9 cellular contexts compared by ENCODE assay signal in the genomic region with DNA sequence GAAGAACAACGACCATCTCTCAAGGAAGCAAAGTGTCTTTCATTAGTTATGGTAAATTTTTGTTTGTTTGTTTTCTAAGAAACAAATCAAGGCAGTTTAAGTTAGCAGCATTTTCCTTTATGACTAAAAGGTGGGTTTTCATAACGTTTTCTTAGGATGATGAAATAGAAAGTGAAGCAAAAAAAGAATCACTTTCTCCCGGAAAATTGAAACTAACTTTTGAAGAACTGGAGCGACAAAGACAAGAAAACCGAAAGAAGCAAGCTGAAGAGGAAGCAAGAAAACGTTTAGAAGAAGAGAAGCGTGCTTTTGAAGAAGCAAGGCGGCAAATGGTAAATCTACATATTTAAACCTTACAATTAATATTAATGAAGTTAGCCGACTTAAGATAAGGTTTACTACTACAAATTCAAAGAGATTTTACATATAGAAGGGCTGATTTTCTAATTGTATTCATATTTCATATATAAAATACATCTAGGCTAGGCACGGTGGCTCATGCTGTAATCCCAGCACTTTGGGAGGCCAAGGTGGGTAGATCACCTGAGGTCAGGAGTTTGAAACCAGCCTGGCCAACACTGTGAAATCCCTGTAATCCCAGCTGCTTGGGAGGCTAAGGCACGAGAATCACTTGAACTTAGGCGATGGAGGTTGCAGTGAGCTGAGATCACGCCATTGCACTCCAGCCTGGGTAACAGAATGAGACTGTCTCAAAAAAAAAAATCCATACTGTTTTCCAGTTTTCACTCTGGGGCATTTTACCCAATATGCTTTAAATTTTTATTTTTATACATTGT. TPM values are rescaled to one million over a fixed set of nuclear protein-coding genes. Genes with fewer than 3 reads are reported as not detected.
A peak's percentile ranks its signal among the peaks of the same experiment; 100 is the strongest.
DNase-seq lines count a peak whose midpoint lies in the region; ATAC-seq and TF ChIP-seq lines count a peak whose summit lies in the region.
"Had no signal": no experiment of that assay in that cellular context is flagged by ENCODE, and none has a peak within 500 bp of the region (broad histone marks: within the 10 kb centered on the region; RNA-seq: fewer than 3 reads in every experiment).

No MANE protein-coding gene starts in this region.

- peaks cover 5% of the 10 kb centered on the region in 2 donors for H3K4me1 Mint-ChIP-seq in natural killer cell treated with Interleukin-12 subunit alpha and Interleukin-12 subunit beta and Interleukin-15 and Interleukin-18, amount 100 ng/mL, for 72 hours (ENCODE audit: low read depth in 2 of 2)

- no peak overlapping the region for H3K27ac ChIP-seq in SU-DHL-6 (ENCODE audit: low read depth, low read length)

- no peaks in the 10 kb centered on the region for H3K27me3 ChIP-seq in SU-DHL-6 (ENCODE audit: low read length)

- no peaks in the 10 kb centered on the region for H3K79me2 ChIP-seq in SU-DHL-6 (ENCODE audit: insufficient read depth, low read length)

- H2AFZ ChIP-seq in SU-DHL-6 (ENCODE audit: low read depth, low read length, severe bottlenecking): no peak overlapping the region

- no peaks in the 10 kb centered on the region for H3K9me3 Mint-ChIP-seq in natural killer cell treated with Interleukin-12 subunit alpha and Interleukin-12 subunit beta and Interleukin-15 and Interleukin-18, amount 100 ng/mL, for 72 hours

- TF ChIP-seq CTCF in SU-DHL-6 (IDR thresholded peaks at IDR 0.05; ENCODE audit: insufficient read depth, low read length, poor library complexity, severe bottlenecking): no peak

- H3K4me3 ChIP-seq in SU-DHL-6 (ENCODE audit: insufficient read depth, low read length, poor library complexity, severe bottlenecking): no peak overlapping the region

- peak overlapping the region; percentile 44 for H3K4me2 ChIP-seq in SU-DHL-6 (ENCODE audit: low read depth, low read length, poor library complexity, severe bottlenecking)

- H3K9ac ChIP-seq in SU-DHL-6 (ENCODE audit: low read length): no peak overlapping the region

- ATAC-seq in GM18502 (IDR thresholded peaks at IDR 0.05; ENCODE audit: poor library complexity, unreplicated experiment): peak; percentile 67
- ATAC-seq in HG02798 (IDR thresholded peaks at IDR 0.05; ENCODE audit: poor library complexity, unreplicated experiment): peak; percentile 62
- no peak for ATAC-seq in natural killer cell treated with Interleukin-12 subunit alpha and Interleukin-12 subunit beta and Interleukin-15 and Interleukin-18, amount 100 ng/mL, for 72 hours
- ATAC-seq: left lobe of liver had no signal

- H3K27me3 Mint-ChIP-seq in natural killer cell treated with Interleukin-12 subunit alpha and Interleukin-12 subunit beta and Interleukin-15 and Interleukin-18, amount 100 ng/mL, for 72 hours: peaks cover 2 to 6% of the 10 kb centered on the region in 2 donors

- no peaks in the 10 kb centered on the region for H3F3A ChIP-seq in SU-DHL-6 (ENCODE audit: insufficient read depth)

- H3K9me2 ChIP-seq in SU-DHL-6 (replicated peaks; ENCODE audit: insufficient read depth, low read length): no peaks in the 10 kb centered on the region

- no peaks in the 10 kb centered on the region for H3K9me3 ChIP-seq in SU-DHL-6 (ENCODE audit: insufficient read depth, low read length)

- H3K4me3 Mint-ChIP-seq in natural killer cell treated with Interleukin-12 subunit alpha and Interleukin-12 subunit beta and Interleukin-15 and Interleukin-18, amount 100 ng/mL, for 72 hours: peak overlapping the region; percentile 79

- no peaks in the 10 kb centered on the region for H3K36me3 ChIP-seq in SU-DHL-6 (ENCODE audit: low read length)

- H3K27ac Mint-ChIP-seq in natural killer cell treated with Interleukin-12 subunit alpha and Interleukin-12 subunit beta and Interleukin-15 and Interleukin-18, amount 100 ng/mL, for 72 hours: peak overlapping the region in 1 of 2 donors; percentile 1

- H3K36me3 Mint-ChIP-seq in natural killer cell treated with Interleukin-12 subunit alpha and Interleukin-12 subunit beta and Interleukin-15 and Interleukin-18, amount 100 ng/mL, for 72 hours: no peaks in the 10 kb centered on the region

- H4K20me1 ChIP-seq in SU-DHL-6 (ENCODE audit: low read depth, low read length): no peaks in the 10 kb centered on the region

- no peak for DNase-seq in natural killer cell treated with Interleukin-12 subunit alpha and Interleukin-12 subunit beta and Interleukin-15 and Interleukin-18, amount 100 ng/mL, for 72 hours (ENCODE audit: low spot score)
- DNase-seq in NCI-H146 treated with DMSO at 0.1 percent for 48 hours (lab: John Stamatoyannopoulos, UW; ENCODE audit: unreplicated experiment) (no peak), NCI-H2196 treated with DMSO at 0.1 percent for 48 hours (lab: John Stamatoyannopoulos, UW; ENCODE audit: unreplicated experiment) (no peak), T1000 (lab: John Stamatoyannopoulos, UW) (no peak)
- DNase-seq: NCI-H2227 treated with DMSO at 0.1 percent for 48 hours had no signal

RNA-seq across cellular contexts. Expression of a gene that starts 38.3 kb away (rescaled TPM):
- total RNA-seq in natural killer cell treated with Interleukin-12 subunit alpha and Interleukin-12 subunit beta and Interleukin-15 and Interleukin-18, amount 100 ng/mL, for 72 hours: not detected

RNA-seq across cellular contexts. Expression of a gene that starts 52.1 kb away (rescaled TPM):
- 100 to 1,000 TPM; 181 to 204 TPM for total RNA-seq in natural killer cell treated with Interleukin-12 subunit alpha and Interleukin-12 subunit beta and Interleukin-15 and Interleukin-18, amount 100 ng/mL, for 72 hours

Comparison
In these comparisons a context has a peak if more than half of its experiments do, and no peak if none do; other contexts are left out.
1. ATAC-seq: peak in GM18502 (single experiment) and HG02798 (single experiment); none in natural killer cell treated with Interleukin-12 subunit alpha and Interleukin-12 subunit beta and Interleukin-15 and Interleukin-18, amount 100 ng/mL, for 72 hours (0 of 2).